In genomic region chr17:63279498-63280230, GRCh38 we compare ENCODE assay signal across 14 cellular contexts.
DNase-seq lines count a peak whose midpoint lies in the region; ATAC-seq and TF ChIP-seq lines count a peak whose summit lies in the region.
"Had no signal": no experiment of that assay in that cellular context is flagged by ENCODE, and none has a peak within 500 bp of the region (broad histone marks: within the 10 kb centered on the region; RNA-seq: fewer than 3 reads in every experiment).

No MANE protein-coding gene starts in this region.

- H3K27ac Mint-ChIP-seq in brain = peak overlapping the region in 3 of 5 experiments; percentile 21 to 67 (median 52)
- H3K27ac Mint-ChIP-seq: CD8-positive, alpha-beta T cell; nephron progenitor cell had no signal

- TF ChIP-seq CTCF in AG10803 (conservative IDR thresholded peaks at IDR 0.05; ENCODE audit: low read length) = no peak
- no peak for TF ChIP-seq CTCF in brain (conservative IDR thresholded peaks at IDR 0.05)

- H3K9me3 Mint-ChIP-seq in brain = peaks cover 8 to 36% (median 23%) of the 10 kb centered on the region in 5 experiments

- peaks cover 38% of the 10 kb centered on the region for H3K4me1 Mint-ChIP-seq in brain
- H3K4me1 Mint-ChIP-seq: nephron progenitor cell had no signal

- no peak for ATAC-seq in GM18511 (IDR thresholded peaks at IDR 0.05; ENCODE audit: unreplicated experiment)
- no peak for ATAC-seq in HG03025 (IDR thresholded peaks at IDR 0.05; ENCODE audit: low FRiP score, unreplicated experiment)
- ATAC-seq: CD8-positive, alpha-beta T cell had no signal

- peaks cover 80% of the 10 kb centered on the region for H3K36me3 Mint-ChIP-seq in brain

- H3K4me3 ChIP-seq in AG10803 (ENCODE audit: low read length) = peak overlapping the region; percentile 20; the same call in 1 of the 2 replicates

- H3K4me3 Mint-ChIP-seq in brain = no peak overlapping the region
- H3K4me3 Mint-ChIP-seq: CD8-positive, alpha-beta T cell; nephron progenitor cell had no signal

- peak; percentile 51 for DNase-seq in AG10803 (ENCODE audit: low read depth)
- DNase-seq in LHCN-M2 (ENCODE audit: low read depth) = peak; percentile 76
- DNase-seq in kidney tubule cell (ENCODE audit: low spot score) = peak; percentile 35
- DNase-seq in DMS 273 treated with DMSO at 0.1 percent for 48 hours (lab: John Stamatoyannopoulos, UW) = no peak
- DNase-seq in NCI-H69 (lab: John Stamatoyannopoulos, UW) = no peak
- DNase-seq: activated CD8-positive, alpha-beta memory T cell treated with anti-CD3 and anti-CD28 coated beads, Interleukin-2, amount 50 U/mL, for 48 hours; CD8-positive, alpha-beta T cell; H7; nephron progenitor cell; OCI-M1; stimulated activated CD4-positive, alpha-beta T cell treated with anti-CD3 and anti-CD28 coated beads, Interleukin-15, amount 100 ng/mL, for 24 hours had no signal

- no peaks in the 10 kb centered on the region for H3K27me3 Mint-ChIP-seq in brain

Comparison
In these comparisons a context has a peak if more than half of its experiments do, and no peak if none do; other contexts are left out.
1. DNase-seq: peak in AG10803 (single experiment), LHCN-M2 (single experiment) and kidney tubule cell (single experiment); none in DMS 273 treated with DMSO at 0.1 percent for 48 hours (single experiment) and NCI-H69 (single experiment).